Comparison of ENCODE assay signal across 1 cellular context in the genomic region with DNA sequence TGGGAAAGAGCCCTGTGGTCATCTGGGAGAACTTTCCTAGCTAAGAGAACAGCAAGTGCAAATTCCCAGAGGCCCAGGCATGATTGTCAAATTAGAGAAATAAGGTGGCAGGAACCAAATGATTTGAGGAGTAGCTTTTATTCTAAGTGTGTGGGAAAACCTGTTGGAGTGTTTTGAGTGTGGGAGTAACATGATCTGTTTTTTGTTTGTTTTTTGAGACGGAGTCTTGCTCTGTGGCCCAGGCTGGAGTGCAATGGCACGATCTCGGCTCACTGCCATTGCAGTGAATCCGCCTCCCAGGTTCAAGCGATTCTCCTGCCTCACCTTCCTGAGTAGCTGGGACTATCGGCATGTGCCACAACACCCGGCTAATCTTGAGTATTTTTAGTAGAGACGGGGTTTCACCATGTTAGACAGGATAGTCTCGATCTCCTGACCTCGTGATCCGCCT.
TF ChIP-seq lines count a peak whose summit lies in the region.

No MANE protein-coding gene starts in this region.

TF ChIP-seq in A549, 52 proteins besides CTCF, POLR2A, EP300 and RAD21 (continued from another document):
- TF ChIP-seq ZFP36 (IDR thresholded peaks at IDR 0.05; ENCODE audit: borderline replicate concordance, partially characterized antibody), result no peak
- TF ChIP-seq PHF8 (IDR thresholded peaks at IDR 0.05; ENCODE audit: borderline replicate concordance, low read depth), result no peak
- no peak for TF ChIP-seq NR3C1 (IDR thresholded peaks at IDR 0.05)
- TF ChIP-seq ZSCAN20 (CRISPR knock-in tag; IDR thresholded peaks at IDR 0.05), result no peak
- TF ChIP-seq E2F6 (IDR thresholded peaks at IDR 0.05; ENCODE audit: borderline replicate concordance, low read depth), result no peak
- TF ChIP-seq TP53 (CRISPR knock-in tag; IDR thresholded peaks at IDR 0.05), result no peak
- no peak for TF ChIP-seq RFX5 (IDR thresholded peaks at IDR 0.05)
- TF ChIP-seq, protein P1, sequence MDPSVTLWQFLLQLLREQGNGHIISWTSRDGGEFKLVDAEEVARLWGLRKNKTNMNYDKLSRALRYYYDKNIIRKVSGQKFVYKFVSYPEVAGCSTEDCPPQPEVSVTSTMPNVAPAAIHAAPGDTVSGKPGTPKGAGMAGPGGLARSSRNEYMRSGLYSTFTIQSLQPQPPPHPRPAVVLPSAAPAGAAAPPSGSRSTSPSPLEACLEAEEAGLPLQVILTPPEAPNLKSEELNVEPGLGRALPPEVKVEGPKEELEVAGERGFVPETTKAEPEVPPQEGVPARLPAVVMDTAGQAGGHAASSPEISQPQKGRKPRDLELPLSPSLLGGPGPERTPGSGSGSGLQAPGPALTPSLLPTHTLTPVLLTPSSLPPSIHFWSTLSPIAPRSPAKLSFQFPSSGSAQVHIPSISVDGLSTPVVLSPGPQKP (IDR thresholded peaks at IDR 0.05; ENCODE audit: low read depth, low read length), result no peak
TF ChIP-seq in A549: peak in this region for 0.
